12 cellular contexts compared by ENCODE assay signal in the genomic region with DNA sequence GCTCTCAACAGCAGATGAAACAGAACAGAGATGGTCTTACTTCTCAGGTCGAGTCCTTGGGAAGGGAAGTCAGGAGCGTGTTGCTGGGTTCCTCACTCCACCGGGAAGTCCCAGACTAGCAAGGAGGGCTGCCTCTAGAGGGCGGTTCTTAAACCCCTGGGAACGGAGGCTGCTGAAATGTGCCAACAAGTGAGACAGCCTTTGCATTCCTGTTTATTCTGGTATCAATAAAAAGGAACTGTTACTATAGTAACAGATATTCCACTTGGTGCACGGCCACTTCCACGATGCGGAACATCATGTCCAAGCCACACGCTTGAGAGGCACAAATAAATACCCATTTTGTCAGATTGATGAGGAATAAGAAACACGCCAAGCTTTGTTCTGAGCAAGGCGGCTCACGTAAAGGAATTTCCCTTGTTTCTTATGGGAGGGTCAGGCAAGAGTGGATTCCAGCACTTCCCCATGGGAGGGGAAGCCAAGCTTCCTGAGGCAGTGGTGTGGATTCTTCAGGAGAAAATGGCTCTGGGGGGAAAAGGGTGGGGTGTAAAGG. TPM values are rescaled to one million over a fixed set of nuclear protein-coding genes. Genes with fewer than 3 reads are reported as not detected.
DNase-seq lines count a peak whose midpoint lies in the region; ATAC-seq and TF ChIP-seq lines count a peak whose summit lies in the region.
"Had no signal": no experiment of that assay in that cellular context is flagged by ENCODE, and none has a peak within 500 bp of the region (broad histone marks: within the 10 kb centered on the region; RNA-seq: fewer than 3 reads in every experiment).

A gene with protein sequence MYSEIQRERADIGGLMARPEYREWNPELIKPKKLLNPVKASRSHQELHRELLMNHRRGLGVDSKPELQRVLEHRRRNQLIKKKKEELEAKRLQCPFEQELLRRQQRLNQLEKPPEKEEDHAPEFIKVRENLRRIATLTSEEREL (minus strand): TSS at position 123 of the 553 bp plus-strand sequence. CDS start 7,531 bp downstream, outside the sequence.

- TF ChIP-seq CTCF in A673 (conservative IDR thresholded peaks at IDR 0.05; ENCODE audit: low read depth, low read length): peak; percentile 33
- TF ChIP-seq CTCF in adrenal gland (IDR thresholded peaks at IDR 0.05): no peak
- TF ChIP-seq CTCF in neural progenitor cell (IDR thresholded peaks at IDR 0.05): peak; percentile 37
- TF ChIP-seq CTCF in BE2C (IDR thresholded peaks at IDR 0.05; ENCODE audit: low read depth, low read length): no peak

- H3K4me1 Mint-ChIP-seq in neural progenitor cell: peaks cover 87% of the 10 kb centered on the region

- H3K4me2 ChIP-seq in neural progenitor cell: peak within 1 kb of the TSS; percentile 32

- POLR2A ChIA-PET in A673 (lab: Charles Lee; ENCODE audit: low non-redundant PET): no interaction called here

- DNase-seq in A673 (ENCODE audit: low spot score) (no peak), adrenal gland (peak in 6 of 7 donors; percentile 16 to 67 (median 29)), head of caudate nucleus (peak; percentile 34 to 89 (median 68)), neural progenitor cell (ENCODE audit: low spot score) (peak; percentile 58), DMS79 treated with DMSO at 0.1 percent for 48 hours (lab: John Stamatoyannopoulos, UW) (no peak), BE2C (no peak), cortex of kidney (lab: John Stamatoyannopoulos, UW) (no peak)
- DNase-seq: activated CD8-positive, alpha-beta T cell treated with anti-CD3 and anti-CD28 coated beads for 36 hours; NCI-H187 treated with DMSO at 0.1 percent for 48 hours; stimulated activated naive B cell treated with anti-CD40 and anti-IgM and Interleukin-4, amounts not matched to agents 10 μg/mL and 1 μg/mL and 100 μg/mL, for 72 hours had no signal

- H3F3A ChIP-seq in neural progenitor cell (ENCODE audit: low read depth): peaks cover 40% of the 10 kb centered on the region

- no peaks in the 10 kb centered on the region for H3K79me2 ChIP-seq in neural progenitor cell (ENCODE audit: low read depth)

- BruUV-seq in A673 (replicated peaks; lab: Mats Ljungman, UMichigan): no TSS peak

- 43 to 56% (median 48%) methylated on average over 10 to 12 of the region's 12 CpGs for WGBS in adrenal gland, 4 donors

- H3K27me3 ChIP-seq in A673 (replicated peaks; ENCODE audit: insufficient read depth, low read depth, low read length, poor library complexity) (no peaks in the 10 kb centered on the region), adrenal gland (no peaks in the 10 kb centered on the region), neural progenitor cell (peaks cover 6% of the 10 kb centered on the region), BE2C (no peaks in the 10 kb centered on the region)
- H3K27me3 ChIP-seq: BLaER1 treated with 17β-estradiol and CSF1 and Interleukin-3, amounts not matched to agents 10 nM and 100 nM had no signal

- H3K9me3 ChIP-seq in A673 (ENCODE audit: low read depth, low read length, poor library complexity, severe bottlenecking): no peaks in the 10 kb centered on the region
- no peaks in the 10 kb centered on the region for H3K9me3 ChIP-seq in adrenal gland (replicated peaks in 1 of 3)
- H3K9me3 ChIP-seq in neural progenitor cell (ENCODE audit: low read depth): no peaks in the 10 kb centered on the region
- H3K9me3 ChIP-seq in BE2C: no peaks in the 10 kb centered on the region
- H3K9me3 ChIP-seq: BLaER1 treated with 17β-estradiol and CSF1 and Interleukin-3, amounts not matched to agents 10 nM and 100 nM had no signal

- H3K9ac ChIP-seq in neural progenitor cell: no peak within 1 kb of the TSS
- H3K9ac ChIP-seq: BLaER1 treated with 17β-estradiol and CSF1 and Interleukin-3, amounts not matched to agents 10 nM and 100 nM had no signal

- CTCF ChIA-PET in A673 (lab: Charles Lee): no interaction called here

- no peak for TF ChIP-seq POLR2A in adrenal gland (IDR thresholded peaks at IDR 0.05)

- peak within 1 kb of the TSS; percentile 50 for H3K27ac Mint-ChIP-seq in neural progenitor cell
- H3K27ac Mint-ChIP-seq: activated CD8-positive, alpha-beta T cell treated with anti-CD3 and anti-CD28 coated beads for 36 hours; stimulated activated naive B cell treated with anti-CD40 and anti-IgM and Interleukin-4, amounts not matched to agents 10 μg/mL and 1 μg/mL and 100 μg/mL, for 72 hours had no signal

- H3K4me3 Mint-ChIP-seq in neural progenitor cell: peak within 1 kb of the TSS; percentile 67
- H3K4me3 Mint-ChIP-seq: activated CD8-positive, alpha-beta T cell treated with anti-CD3 and anti-CD28 coated beads for 36 hours; stimulated activated naive B cell treated with anti-CD40 and anti-IgM and Interleukin-4, amounts not matched to agents 10 μg/mL and 1 μg/mL and 100 μg/mL, for 72 hours had no signal

- H3K36me3 ChIP-seq in A673 (ENCODE audit: insufficient read depth, low read length, poor library complexity, severe bottlenecking) (no peaks in the 10 kb centered on the region), adrenal gland (replicated peaks in 1 of 2) (no peaks in the 10 kb centered on the region), neural progenitor cell (no peaks in the 10 kb centered on the region), BE2C (no peaks in the 10 kb centered on the region)
- H3K36me3 ChIP-seq: BLaER1 treated with 17β-estradiol and CSF1 and Interleukin-3, amounts not matched to agents 10 nM and 100 nM had no signal

- peaks cover 27% of the 10 kb centered on the region for H3K27me3 Mint-ChIP-seq in neural progenitor cell (ENCODE audit: insufficient read depth, low read depth)

- no peak for ATAC-seq in GM19467 (IDR thresholded peaks at IDR 0.05; ENCODE audit: unreplicated experiment)
- ATAC-seq: activated CD8-positive, alpha-beta T cell treated with anti-CD3 and anti-CD28 coated beads for 36 hours; stimulated activated naive B cell treated with anti-CD40 and anti-IgM and Interleukin-4, amounts not matched to agents 10 μg/mL and 1 μg/mL and 100 μg/mL, for 72 hours had no signal

- no peaks in the 10 kb centered on the region for H4K20me1 ChIP-seq in neural progenitor cell (ENCODE audit: low read depth)
- H4K20me1 ChIP-seq: BLaER1 treated with 17β-estradiol and CSF1 and Interleukin-3, amounts not matched to agents 10 nM and 100 nM had no signal

- peaks cover 5% of the 10 kb centered on the region for H3K36me3 Mint-ChIP-seq in neural progenitor cell
- H3K36me3 Mint-ChIP-seq: stimulated activated naive B cell treated with anti-CD40 and anti-IgM and Interleukin-4, amounts not matched to agents 10 μg/mL and 1 μg/mL and 100 μg/mL, for 72 hours had no signal

- H2AFZ ChIP-seq in neural progenitor cell (replicated peaks): peak within 1 kb of the TSS; percentile 27

- intact Hi-C loops in A673 (cut with micrococcal nuclease; ENCODE audit: unreplicated experiment): no loop called here
- intact Hi-C loops in adrenal gland (cut with DNase I): no loop called here
- intact Hi-C loops in head of caudate nucleus (cut with DNase I): no loop called here

- H3K27ac ChIP-seq in A673 (ENCODE audit: low read depth, low read length, poor library complexity, severe bottlenecking): no peak within 1 kb of the TSS
- peak within 1 kb of the TSS in 2 of 5 donors; percentile 26 to 84 for H3K27ac ChIP-seq in adrenal gland
- no peak within 1 kb of the TSS for H3K27ac ChIP-seq in neural progenitor cell
- H3K27ac ChIP-seq: BLaER1 treated with 17β-estradiol and CSF1 and Interleukin-3, amounts not matched to agents 10 nM and 100 nM had no signal

- H3K9me3 Mint-ChIP-seq in neural progenitor cell: peaks cover 12% of the 10 kb centered on the region
- H3K9me3 Mint-ChIP-seq: activated CD8-positive, alpha-beta T cell treated with anti-CD3 and anti-CD28 coated beads for 36 hours; stimulated activated naive B cell treated with anti-CD40 and anti-IgM and Interleukin-4, amounts not matched to agents 10 μg/mL and 1 μg/mL and 100 μg/mL, for 72 hours had no signal

- H3K4me1 ChIP-seq in A673 (ENCODE audit: insufficient read depth, low read length, poor library complexity, severe bottlenecking) (peaks cover 17% of the 10 kb centered on the region), adrenal gland (replicated peaks in 1 of 2) (peaks cover 0 to 15% of the 10 kb centered on the region in 2 donors), neural progenitor cell (peaks cover 53% of the 10 kb centered on the region), BE2C (0 out of 2 replicates have a peak, but pooled peaks cover 3% of the 10 kb centered on the region)

- no peak within 1 kb of the TSS for H3K4me3 ChIP-seq in A673 (ENCODE audit: low read depth, low read length, poor library complexity, severe bottlenecking)
- H3K4me3 ChIP-seq in adrenal gland: peak within 1 kb of the TSS in 1 of 4 donors; percentile 16
- no peak within 1 kb of the TSS for H3K4me3 ChIP-seq in neural progenitor cell
- H3K4me3 ChIP-seq in BE2C (ENCODE audit: low read depth, low read length): no peak within 1 kb of the TSS
- H3K4me3 ChIP-seq: BLaER1 treated with 17β-estradiol and CSF1 and Interleukin-3, amounts not matched to agents 10 nM and 100 nM had no signal

RNA-seq across cellular contexts. Expression of the gene that starts here (rescaled TPM):
- total RNA-seq in A673 (2021): not detected in 2 replicates
- total RNA-seq in adrenal gland: 10 to 100 TPM in 1 of 8 donors, 1 to 10 TPM in 7; 3.0 to 11.6 (median 5.8) TPM
- 10 to 100 TPM in 1 of 3 donors, 1 to 10 TPM in 2; 4.9 to 12.5 (median 6.8) TPM for polyA plus RNA-seq in adrenal gland
- 0.11 and 0.71 TPM in 2 replicates for total RNA-seq in neural progenitor cell (ENCODE audit: low replicate concordance)
- polyA plus RNA-seq in BE2C (2012; ENCODE audit: insufficient read depth, insufficient read length, low read depth): not detected
- total RNA-seq: activated CD8-positive, alpha-beta T cell treated with anti-CD3 and anti-CD28 coated beads for 36 hours had no signal

Comparison
In these comparisons a context has a peak if more than half of its experiments do, and no peak if none do; other contexts are left out.
1. Peak in DNase-seq and H3K4me2 ChIP-seq in neural progenitor cell; RNA of the gene not detected or under 1 TPM.
2. DNase-seq: peak in adrenal gland (6 of 7) and head of caudate nucleus (42 of 42); none in A673 (single experiment), DMS79 treated with DMSO at 0.1 percent for 48 hours (single experiment), BE2C (single experiment) and cortex of kidney (single experiment).
3. CTCF ChIP-seq: peak in A673 (single experiment) and neural progenitor cell (single experiment); none in adrenal gland (0 of 6) and BE2C (single experiment).